In the genomic region with DNA sequence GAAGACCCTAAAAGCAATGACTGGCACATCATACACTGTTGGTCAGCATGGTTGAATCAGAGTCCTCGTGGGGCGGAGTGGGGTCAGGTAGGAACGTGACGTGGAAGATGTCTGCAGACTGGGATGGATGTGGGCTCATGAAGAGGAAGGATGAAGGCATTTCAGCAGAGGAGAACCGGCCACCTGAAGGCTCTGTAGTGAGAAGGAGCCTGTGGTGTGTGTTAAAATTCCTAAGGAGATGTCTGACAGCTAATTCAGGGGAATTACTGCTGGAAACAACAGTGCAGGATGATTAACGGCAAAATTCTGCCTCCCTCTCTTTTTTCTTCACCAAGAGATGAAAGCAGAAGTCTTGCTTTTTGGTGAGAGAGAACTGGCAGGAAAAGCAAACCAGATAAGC, we compare ENCODE assay signal across 26 cellular contexts. TPM values are rescaled to one million over a fixed set of nuclear protein-coding genes. Genes with fewer than 3 reads are reported as not detected.
A peak's percentile ranks its signal among the peaks of the same experiment; 100 is the strongest.
DNase-seq lines count a peak whose midpoint lies in the region; ATAC-seq and TF ChIP-seq lines count a peak whose summit lies in the region.
"Had no signal": no experiment of that assay in that cellular context is flagged by ENCODE, and none has a peak within 500 bp of the region (broad histone marks: within the 10 kb centered on the region; RNA-seq: fewer than 3 reads in every experiment).

No MANE protein-coding gene starts in this region.

- no peaks in the 10 kb centered on the region for H3K27me3 ChIP-seq in brain microvascular endothelial cell (replicated peaks)
- H3K27me3 ChIP-seq: gastroesophageal sphincter, hepatocyte, upper lobe of left lung had no signal

- TF ChIP-seq CTCF in neural crest cell (conservative IDR thresholded peaks at IDR 0.05) = no peak
- TF ChIP-seq CTCF in brain microvascular endothelial cell (IDR thresholded peaks at IDR 0.05; ENCODE audit: low read depth, low read length, missing control alignments) = no peak

- no peaks in the 10 kb centered on the region for H3K9me3 Mint-ChIP-seq in neural crest cell
- H3K9me3 Mint-ChIP-seq: activated naive CD4-positive, alpha-beta T cell treated with anti-CD3 and anti-CD28 coated beads, Interleukin-2, amount 50 U/mL, for 24 hours; stimulated activated naive B cell treated with anti-CD40 and anti-IgM and Interleukin-4, amounts not matched to agents 10 μg/mL and 1 μg/mL and 100 μg/mL, for 72 hours had no signal

- H3K27me3 Mint-ChIP-seq in T-helper 17 cell (no peaks in the 10 kb centered on the region), neural crest cell (ENCODE audit: low read depth) (no peaks in the 10 kb centered on the region)
- H3K27me3 Mint-ChIP-seq: activated naive CD4-positive, alpha-beta T cell treated with anti-CD3 and anti-CD28 coated beads, Interleukin-2, amount 50 U/mL, for 24 hours; naive thymus-derived CD4-positive, alpha-beta T cell; stimulated activated naive B cell treated with anti-CD40 and anti-IgM and Interleukin-4, amounts not matched to agents 10 μg/mL and 1 μg/mL and 100 μg/mL, for 72 hours had no signal

- H3K27ac ChIP-seq in brain microvascular endothelial cell = no peak overlapping the region
- H3K27ac ChIP-seq: gastroesophageal sphincter, hepatocyte, upper lobe of left lung had no signal

- H3K4me3 Mint-ChIP-seq in T-helper 17 cell = no peak overlapping the region
- H3K4me3 Mint-ChIP-seq in neural crest cell = peak overlapping the region; percentile 25
- H3K4me3 Mint-ChIP-seq: activated CD8-positive, alpha-beta T cell treated with anti-CD3 and anti-CD28 coated beads, Interleukin-2, amount 10 ng/mL, durations not matched to agents 7 days and 5 days; activated naive CD4-positive, alpha-beta T cell treated with anti-CD3 and anti-CD28 coated beads, Interleukin-2, amount 50 U/mL, for 24 hours; stimulated activated naive B cell treated with anti-CD40 and anti-IgM and Interleukin-4, amounts not matched to agents 10 μg/mL and 1 μg/mL and 100 μg/mL, for 72 hours had no signal

- in situ Hi-C loops in brain microvascular endothelial cell (cut with HindIII; ENCODE audit: low pct_ligation_motif_present, low sequenced_read_pairs) = no loop called here

- H3K36me3 ChIP-seq in brain microvascular endothelial cell (replicated peaks) = no peaks in the 10 kb centered on the region
- H3K36me3 ChIP-seq: gastroesophageal sphincter, upper lobe of left lung had no signal

- peaks cover 3% of the 10 kb centered on the region for H3K36me3 Mint-ChIP-seq in T-helper 17 cell (ENCODE audit: low read depth)
- no peaks in the 10 kb centered on the region for H3K36me3 Mint-ChIP-seq in neural crest cell (ENCODE audit: low read depth)

- H3K4me1 Mint-ChIP-seq in T-helper 17 cell (peaks cover 14% of the 10 kb centered on the region), neural crest cell (peaks cover 11% of the 10 kb centered on the region)

- no peak overlapping the region for H3K4me3 ChIP-seq in Jurkat, Clone E6-1 (ENCODE audit: low read length)
- H3K4me3 ChIP-seq in brain microvascular endothelial cell (ENCODE audit: low read depth, low read length) = no peak overlapping the region
- H3K4me3 ChIP-seq: gastroesophageal sphincter, hepatocyte, upper lobe of left lung had no signal

- no peak for ATAC-seq in T-helper 17 cell
- no peak for ATAC-seq in HG03521 (IDR thresholded peaks at IDR 0.05; ENCODE audit: unreplicated experiment)
- ATAC-seq: activated CD8-positive, alpha-beta T cell treated with anti-CD3 and anti-CD28 coated beads, Interleukin-2, amount 10 ng/mL, durations not matched to agents 7 days and 5 days; gastroesophageal sphincter; HCT116; naive thymus-derived CD4-positive, alpha-beta T cell; stimulated activated naive B cell treated with anti-CD40 and anti-IgM and Interleukin-4, amounts not matched to agents 10 μg/mL and 1 μg/mL and 100 μg/mL, for 72 hours had no signal

- H3K27ac Mint-ChIP-seq in T-helper 17 cell (peak overlapping the region; percentile 53), neural crest cell (ENCODE audit: unreplicated experiment) (no peak overlapping the region)
- H3K27ac Mint-ChIP-seq: activated CD8-positive, alpha-beta T cell treated with anti-CD3 and anti-CD28 coated beads, Interleukin-2, amount 10 ng/mL, durations not matched to agents 7 days and 5 days; activated naive CD4-positive, alpha-beta T cell treated with anti-CD3 and anti-CD28 coated beads, Interleukin-2, amount 50 U/mL, for 24 hours; stimulated activated naive B cell treated with anti-CD40 and anti-IgM and Interleukin-4, amounts not matched to agents 10 μg/mL and 1 μg/mL and 100 μg/mL, for 72 hours had no signal

- DNase-seq in GDM1 (lab: John Stamatoyannopoulos, UW) (peak; percentile 22), T-helper 17 cell (no peak), neural crest cell (ENCODE audit: low read depth, low spot score) (no peak), NCI-H69 (lab: John Stamatoyannopoulos, UW) (no peak), brain microvascular endothelial cell (no peak)
- peak; percentile 20 for DNase-seq in Jurkat, Clone E6-1 (ENCODE audit: low read depth, low spot score)
- DNase-seq: activated CD8-positive, alpha-beta T cell treated with anti-CD3 and anti-CD28 coated beads, Interleukin-2, amount 10 ng/mL, durations not matched to agents 7 days and 5 days; amygdala; DMS79; kidney glomerular epithelial cell; midbrain; naive thymus-derived CD4-positive, alpha-beta T cell; NCI-H1417; NCI-H2029; occipital lobe; SK-N-SH; stimulated activated CD4-positive, alpha-beta T cell treated with anti-CD3 and anti-CD28 coated beads, Interleukin-15, amount 100 ng/mL, for 24 hours; stimulated activated naive B cell treated with anti-CD40 and anti-IgM and Interleukin-4, amounts not matched to agents 10 μg/mL and 1 μg/mL and 100 μg/mL, for 72 hours; substantia nigra; T-helper 2 cell; upper lobe of left lung had no signal

- H3K9me3 ChIP-seq in T-helper 17 cell (ENCODE audit: control insufficient read depth, low read length, poor library complexity, severe bottlenecking) = no peaks in the 10 kb centered on the region
- H3K9me3 ChIP-seq: gastroesophageal sphincter, SK-N-SH, upper lobe of left lung had no signal

RNA-seq across cellular contexts. Expression of a gene that starts 3.6 kb away (rescaled TPM):
- polyA plus RNA-seq in Jurkat, Clone E6-1 (2012; ENCODE audit: insufficient read depth, insufficient read length) = 95.7 TPM
- 100 to 1,000 TPM; 218 to 221 TPM for total RNA-seq in T-helper 17 cell
- 81.2 and 84.4 TPM in 2 replicates for total RNA-seq in neural crest cell

Comparison
In these comparisons a context has a peak if more than half of its experiments do, and no peak if none do; other contexts are left out.
1. DNase-seq: peak in GDM1 (single experiment) and Jurkat, Clone E6-1 (single experiment); none in T-helper 17 cell (0 of 3), neural crest cell (single experiment), NCI-H69 (single experiment) and brain microvascular endothelial cell (single experiment).